ENCODE assay signal across 16 cellular contexts in genomic region chr20:62371588-62372041, GRCh38. TPM values are rescaled to one million over a fixed set of nuclear protein-coding genes. Genes with fewer than 3 reads are reported as not detected.
"Had no signal": no experiment of that assay in that cellular context is flagged by ENCODE, and none has a peak within 500 bp of the region (broad histone marks: within the 10 kb centered on the region; RNA-seq: fewer than 3 reads in every experiment).

No MANE protein-coding gene starts in this region.

- H3K36me3 ChIP-seq: adrenal gland, pancreas had no signal

- H3K9me3 ChIP-seq: adrenal gland, pancreas had no signal

- H3K27me3 ChIP-seq: adrenal gland, pancreas had no signal

- H3K27ac ChIP-seq: pancreas had no signal

- H3K4me3 ChIP-seq: adrenal gland, pancreas had no signal

- DNase-seq: activated T-cell treated with anti-CD3 and anti-CD28 coated beads, Interleukin-2, amount 50 U/mL, for 1 hour; adrenal gland; cerebellar nuclear complex; effector CD4-positive, alpha-beta T cell; erythroblast; hippocampal formation; left ventricle myocardium superior; pancreas; small intestine; stimulated activated CD4-positive, alpha-beta T cell treated with anti-CD3 and anti-CD28 coated beads, Interleukin-15, amount 100 ng/mL, for 24 hours; T-helper 9 cell had no signal

- ATAC-seq: left ventricle myocardium superior; pancreas; stimulated activated memory B cell treated with anti-CD40 and anti-IgM and Interleukin-4, amounts not matched to agents 10 μg/mL and 1 μg/mL and 100 μg/mL, for 72 hours; WTC11 had no signal

RNA-seq across cellular contexts. Expression of gene RBBP8NL, which starts 55.7 kb away (rescaled TPM):
- total RNA-seq: adrenal gland; frontal cortex; left ventricle myocardium superior; pulmonary artery endothelial cell; T-helper 1 cell treated with Interleukin-12 subunit alpha and Interleukin-12 subunit beta and Interleukin-4 antibody, amounts not matched to agents 30 ng/mL and 1 ng/mL, for 36 hours had no signal
- polyA plus RNA-seq: adrenal gland had no signal
